19 cellular contexts compared by ENCODE assay signal in genomic region chr22:17523925-17524324, GRCh38. TPM values are rescaled to one million over a fixed set of nuclear protein-coding genes. Genes with fewer than 3 reads are reported as not detected.
DNase-seq lines count a peak whose midpoint lies in the region; ATAC-seq and TF ChIP-seq lines count a peak whose summit lies in the region.
"Had no signal": no experiment of that assay in that cellular context is flagged by ENCODE, and none has a peak within 500 bp of the region (broad histone marks: within the 10 kb centered on the region; RNA-seq: fewer than 3 reads in every experiment).

No MANE protein-coding gene starts in this region.

- H3K79me2 ChIP-seq in H9 (ENCODE audit: insufficient read depth, low read length): no peaks in the 10 kb centered on the region

- intact Hi-C loops in left ventricle myocardium superior (cut with micrococcal nuclease) (no loop called here), Right ventricle myocardium superior (cut with DNase I) (no loop called here)

- H3K9me3 Mint-ChIP-seq in H9 (peaks cover 0 to 3% of the 10 kb centered on the region in 2 experiments; a peak in 1 of 5 replicates), glutamatergic neuron (ENCODE audit: unreplicated experiment) (peaks cover 7% of the 10 kb centered on the region)
- H3K9me3 Mint-ChIP-seq: CD4-positive, CD25-positive, alpha-beta regulatory T cell; CD8-positive, alpha-beta T cell; GM23338 had no signal

- H3K79me1 ChIP-seq in H9 (ENCODE audit: insufficient read depth, low read depth, low read length, poor library complexity, severe bottlenecking): peaks cover 3% of the 10 kb centered on the region

- no peak overlapping the region for H2AK5ac ChIP-seq in H9 (ENCODE audit: insufficient read length, low read length)

- H3K23ac ChIP-seq in H9 (ENCODE audit: insufficient read length, low read depth, low read length): no peak overlapping the region

- no peak overlapping the region for H2BK5ac ChIP-seq in H9 (ENCODE audit: insufficient read length, low read length)

- no peak overlapping the region for H2BK20ac ChIP-seq in H9 (ENCODE audit: low read depth, low read length, poor library complexity, severe bottlenecking)

- no peaks in the 10 kb centered on the region for H4K20me1 ChIP-seq in H9 (ENCODE audit: control insufficient read depth, insufficient read depth, insufficient read length)
- H4K20me1 ChIP-seq: BLaER1 had no signal

- no peak for TF ChIP-seq CTCF in H9 (conservative IDR thresholded peaks at IDR 0.05)
- no peak for TF ChIP-seq CTCF in choroid plexus epithelial cell (conservative IDR thresholded peaks at IDR 0.05; ENCODE audit: low read depth, low read length)
- TF ChIP-seq CTCF in glutamatergic neuron (IDR thresholded peaks at IDR 0.05; ENCODE audit: partially characterized antibody, unreplicated experiment): no peak

- WGBS in H9 (ENCODE audit: extremely low coverage, insufficient read length, low lambda C conversion rate): no CpG with 5 or more reads among the region's 10 CpGs

- H4K5ac ChIP-seq in H9 (ENCODE audit: insufficient read length, low read depth, low read length): peak overlapping the region; percentile 57

- H4K91ac ChIP-seq in H9 (ENCODE audit: insufficient read length, low read depth, low read length): no peak overlapping the region

- no peak overlapping the region for H2BK15ac ChIP-seq in H9 (ENCODE audit: low read depth, low read length)

- H3K4me3 Mint-ChIP-seq in H9 (no peak overlapping the region), glutamatergic neuron (ENCODE audit: unreplicated experiment) (no peak overlapping the region)
- H3K4me3 Mint-ChIP-seq: B cell; CD4-positive, CD25-positive, alpha-beta regulatory T cell; CD8-positive, alpha-beta T cell; GM23338 had no signal

- H3K27ac ChIP-seq in H9 (ENCODE audit: insufficient read length, low read depth, low read length): no peak overlapping the region
- H3K27ac ChIP-seq: 22Rv1, BLaER1, C4-2B had no signal

- no peaks in the 10 kb centered on the region for H3K4me1 ChIP-seq in H9 (ENCODE audit: insufficient read depth, low read length)
- H3K4me1 ChIP-seq: Caco-2 had no signal

- H3K56ac ChIP-seq in H9 (ENCODE audit: insufficient read length, low read depth, low read length): no peak overlapping the region

- H3K27me3 Mint-ChIP-seq in H9 (ENCODE audit: low read depth) (no peaks in the 10 kb centered on the region), glutamatergic neuron (ENCODE audit: unreplicated experiment) (peaks cover 6% of the 10 kb centered on the region)

- H2AFZ ChIP-seq in H9 (ENCODE audit: low read length): no peak overlapping the region
- H2AFZ ChIP-seq: GM23338 had no signal

- H3K14ac ChIP-seq in H9 (ENCODE audit: insufficient read depth, low read length): no peak overlapping the region

- peaks cover 46 to 83% (median 72%) of the 10 kb centered on the region in 3 experiments for H3K36me3 Mint-ChIP-seq in H9 (ENCODE audit: insufficient read depth in 1 of 3, low read depth in 3 of 3)
- H3K36me3 Mint-ChIP-seq in glutamatergic neuron (ENCODE audit: unreplicated experiment): peaks cover 11% of the 10 kb centered on the region
- H3K36me3 Mint-ChIP-seq: CD4-positive, CD25-positive, alpha-beta regulatory T cell; CD8-positive, alpha-beta T cell had no signal

- H3K4me2 ChIP-seq in H9 (ENCODE audit: insufficient read depth, insufficient read length, low read length): no peak overlapping the region
- H3K4me2 ChIP-seq: BLaER1, GM23338 had no signal

- DNase-seq in left ventricle myocardium superior: no peak
- no peak for DNase-seq in Right ventricle myocardium superior
- no peak for DNase-seq in H9
- DNase-seq in choroid plexus epithelial cell (ENCODE audit: low read depth): peak; percentile 30
- DNase-seq in glutamatergic neuron: no peak
- no peak for DNase-seq in stimulated activated CD4-positive, alpha-beta T cell treated with anti-CD3 and anti-CD28 coated beads, Interleukin-4, amount 100 ng/mL, for 4 hours
- DNase-seq: Caco-2; CD4-positive, CD25-positive, alpha-beta regulatory T cell; CD8-positive, alpha-beta T cell; DMS153; DND-41; HCEC 1CT had no signal

- H2BK12ac ChIP-seq in H9 (ENCODE audit: insufficient read length, low read depth, low read length): no peak overlapping the region

- H3K4ac ChIP-seq in H9 (ENCODE audit: low read depth, low read length): no peak overlapping the region

- no peak overlapping the region for H2BK120ac ChIP-seq in H9 (ENCODE audit: low read depth, low read length, poor library complexity, severe bottlenecking)

- no peaks in the 10 kb centered on the region for H3K27me3 ChIP-seq in H9 (ENCODE audit: insufficient read depth, low read length)
- H3K27me3 ChIP-seq: BLaER1 had no signal

- peak; percentile 16 for ATAC-seq in left ventricle myocardium superior
- no peak for ATAC-seq in Right ventricle myocardium superior (ENCODE audit: poor library complexity)
- ATAC-seq in GM19351 (IDR thresholded peaks at IDR 0.05; ENCODE audit: unreplicated experiment): no peak
- no peak for ATAC-seq in HG03139 (IDR thresholded peaks at IDR 0.05; ENCODE audit: unreplicated experiment)
- ATAC-seq: CD8-positive, alpha-beta T cell; GM23338 had no signal

- H3K4me1 Mint-ChIP-seq in H9: peaks cover 0 to 3% of the 10 kb centered on the region in 2 experiments; a peak in 1 of 4 replicates
- H3K4me1 Mint-ChIP-seq in glutamatergic neuron (ENCODE audit: low read depth, unreplicated experiment): peaks cover 3% of the 10 kb centered on the region

- no peak overlapping the region for H4K8ac ChIP-seq in H9 (replicated peaks; ENCODE audit: insufficient read length, low read depth, low read length)

- no peaks in the 10 kb centered on the region for H3K23me2 ChIP-seq in H9 (ENCODE audit: insufficient read length, low read depth, low read length, poor library complexity, severe bottlenecking)

- H3K9me3 ChIP-seq in H9 (ENCODE audit: control insufficient read depth, low read depth, low read length): no peaks in the 10 kb centered on the region
- H3K9me3 ChIP-seq: BLaER1, Caco-2 had no signal

- H3T11ph ChIP-seq in H9 (ENCODE audit: low read length): no peak overlapping the region

- H3K9ac ChIP-seq in H9 (ENCODE audit: extremely low read depth, insufficient read length, low read length): no peak overlapping the region
- H3K9ac ChIP-seq: BLaER1 had no signal

- no peak overlapping the region for H3K18ac ChIP-seq in H9 (ENCODE audit: insufficient read length, low read depth, low read length)

- H3K27ac Mint-ChIP-seq in H9 (peak overlapping the region in 2 of 3 experiments; percentile 29 to 56; a peak in 2 of 7 replicates), glutamatergic neuron (ENCODE audit: unreplicated experiment) (peak overlapping the region; percentile 14)
- H3K27ac Mint-ChIP-seq: B cell; CD8-positive, alpha-beta T cell; GM23338 had no signal

- H3K4me3 ChIP-seq in choroid plexus epithelial cell (ENCODE audit: low read depth, low read length): peak overlapping the region; percentile 15
- H3K4me3 ChIP-seq: BLaER1, GM23338 had no signal

RNA-seq across cellular contexts. Expression of gene SLC25A18, which starts 39.4 kb away (rescaled TPM):
- 2.2 TPM for total RNA-seq in left ventricle myocardium superior
- 2.5 TPM for total RNA-seq in Right ventricle myocardium superior
- total RNA-seq in H9 (2021): 2.3 and 3.0 TPM in 2 replicates
- total RNA-seq in glutamatergic neuron (ENCODE audit: unreplicated experiment): 6.4 TPM
- total RNA-seq: B cell; Caco-2; CD4-positive, CD25-positive, alpha-beta regulatory T cell; CD8-positive, alpha-beta T cell had no signal
